Comparison of ENCODE assay signal across 1 cellular context in genomic region chr17:58517928-58518609, GRCh38.
A peak's percentile ranks its signal among the peaks of the same experiment; 100 is the strongest.
TF ChIP-seq lines count a peak whose summit lies in the region.

No MANE protein-coding gene starts in this region.

TF ChIP-seq in HepG2, 621 proteins besides CTCF, POLR2A, EP300 and RAD21 (continued from another document and continues in another):
- 0 out of 2 replicates have a peak, but pooled peaks have one; percentile 50 for TF ChIP-seq PITX1 (CRISPR knock-in tag; IDR thresholded peaks at IDR 0.05)
- TF ChIP-seq CREBL2 (CRISPR knock-in tag; IDR thresholded peaks at IDR 0.05; ENCODE audit: borderline replicate concordance): no peak; the same call in 1 of the 2 replicates
- TF ChIP-seq ZNF576 (CRISPR knock-in tag; IDR thresholded peaks at IDR 0.05): no peak
- TF ChIP-seq ZNF816 (CRISPR knock-in tag; IDR thresholded peaks at IDR 0.05; ENCODE audit: borderline replicate concordance): no peak; the same call in 1 of the 2 replicates
- no peak for TF ChIP-seq NAIF1 (CRISPR knock-in tag; IDR thresholded peaks at IDR 0.05; ENCODE audit: borderline replicate concordance)
- no peak for TF ChIP-seq KDM6A (CRISPR knock-in tag; IDR thresholded peaks at IDR 0.05; ENCODE audit: low read depth)
- TF ChIP-seq ZNF740 (CRISPR knock-in tag; IDR thresholded peaks at IDR 0.05): no peak
- no peak for TF ChIP-seq SATB2 (CRISPR knock-in tag; IDR thresholded peaks at IDR 0.05)
- TF ChIP-seq TGIF2 (CRISPR knock-in tag; IDR thresholded peaks at IDR 0.05): no peak; the same call in 1 of the 2 replicates
- no peak for TF ChIP-seq SMAD1 (CRISPR knock-in tag; IDR thresholded peaks at IDR 0.05; ENCODE audit: borderline replicate concordance, low read depth)
- TF ChIP-seq ZNF619 (CRISPR knock-in tag; IDR thresholded peaks at IDR 0.05): no peak; the same call in 1 of the 2 replicates
- TF ChIP-seq TRIM24 (CRISPR knock-in tag; IDR thresholded peaks at IDR 0.05): no peak
- TF ChIP-seq RFXAP (CRISPR knock-in tag; IDR thresholded peaks at IDR 0.05; ENCODE audit: borderline replicate concordance): peak; percentile 95
- TF ChIP-seq TFAP4 (IDR thresholded peaks at IDR 0.05; ENCODE audit: borderline replicate concordance, low read depth): peak; percentile 6; the same call in 1 of the 2 replicates
- TF ChIP-seq ZNF616 (CRISPR knock-in tag; IDR thresholded peaks at IDR 0.05; ENCODE audit: low read depth): peak; percentile 43; the same call in 1 of the 2 replicates
- TF ChIP-seq SAP130 (CRISPR knock-in tag; IDR thresholded peaks at IDR 0.05; ENCODE audit: low read depth): peak; percentile 92
- TF ChIP-seq SETDB1 (CRISPR knock-in tag; IDR thresholded peaks at IDR 0.05; ENCODE audit: borderline replicate concordance): no peak
- TF ChIP-seq HDAC2 (CRISPR knock-in tag; IDR thresholded peaks at IDR 0.05): no peak
- TF ChIP-seq AKAP8 (CRISPR knock-in tag; IDR thresholded peaks at IDR 0.05): 0 out of 2 replicates have a peak, but pooled peaks have one; percentile 4
- TF ChIP-seq BCLAF1 (IDR thresholded peaks at IDR 0.05): no peak
- peak in 1 of 2 experiments; percentile 60; a peak in 1 of 4 replicates for TF ChIP-seq KLF16 (CRISPR knock-in tag; IDR thresholded peaks at IDR 0.05)
- peak; percentile 89 for TF ChIP-seq ZNF281 (CRISPR knock-in tag; IDR thresholded peaks at IDR 0.05; ENCODE audit: borderline replicate concordance)
- TF ChIP-seq MXD4 (CRISPR knock-in tag; IDR thresholded peaks at IDR 0.05): peak; percentile 23
- 0 out of 2 replicates have a peak, but pooled peaks have one; percentile 80 for TF ChIP-seq ZNF276 (CRISPR knock-in tag; IDR thresholded peaks at IDR 0.05; ENCODE audit: low read depth)
- 0 out of 2 replicates have a peak, but pooled peaks have one; percentile 27 for TF ChIP-seq ESRRA (CRISPR knock-in tag; IDR thresholded peaks at IDR 0.05; ENCODE audit: low read depth)
- no peak for TF ChIP-seq KAT7 (CRISPR knock-in tag; IDR thresholded peaks at IDR 0.05; ENCODE audit: borderline replicate concordance)
- no peak for TF ChIP-seq ZNF484 (CRISPR knock-in tag; IDR thresholded peaks at IDR 0.05; ENCODE audit: borderline replicate concordance, low read depth)
- no peak for TF ChIP-seq TAF15 (IDR thresholded peaks at IDR 0.05; ENCODE audit: low read depth, low read length, poor library complexity, severe bottlenecking)
- TF ChIP-seq ZNF784 (CRISPR knock-in tag; IDR thresholded peaks at IDR 0.05; ENCODE audit: borderline replicate concordance): no peak
- TF ChIP-seq ZNF670 (CRISPR knock-in tag; IDR thresholded peaks at IDR 0.05; ENCODE audit: borderline replicate concordance): 0 out of 2 replicates have a peak, but pooled peaks have one; percentile 64
- no peak for TF ChIP-seq ZNF841 (CRISPR knock-in tag; IDR thresholded peaks at IDR 0.05; ENCODE audit: borderline replicate concordance)
- peak; percentile 10; the same call in 1 of the 2 replicates for TF ChIP-seq IRF2 (CRISPR knock-in tag; IDR thresholded peaks at IDR 0.05)
- no peak for TF ChIP-seq HNRNPK (IDR thresholded peaks at IDR 0.05; ENCODE audit: low read depth, low read length, poor library complexity, severe bottlenecking)
- TF ChIP-seq THYN1 (CRISPR knock-in tag; IDR thresholded peaks at IDR 0.05; ENCODE audit: borderline replicate concordance, low read depth): 0 out of 2 replicates have a peak, but pooled peaks have one; percentile 1
- TF ChIP-seq ZNF878 (CRISPR knock-in tag; IDR thresholded peaks at IDR 0.05): no peak
- TF ChIP-seq KAT8 (CRISPR knock-in tag; IDR thresholded peaks at IDR 0.05): peak; percentile 96
- TF ChIP-seq FOXP1 (IDR thresholded peaks at IDR 0.05): no peak
- TF ChIP-seq FOXP1 (CRISPR knock-in tag; IDR thresholded peaks at IDR 0.05): no peak
- no peak for TF ChIP-seq ZNF709 (CRISPR knock-in tag; IDR thresholded peaks at IDR 0.05)
- TF ChIP-seq NR3C1 (CRISPR knock-in tag; IDR thresholded peaks at IDR 0.05): no peak
- no peak for TF ChIP-seq ZNF550 (CRISPR knock-in tag; IDR thresholded peaks at IDR 0.05; ENCODE audit: borderline replicate concordance)
- no peak; the same call in 1 of the 2 replicates for TF ChIP-seq GATAD2A (CRISPR knock-in tag; IDR thresholded peaks at IDR 0.05)
- no peak for TF ChIP-seq ZNF329 (CRISPR knock-in tag; IDR thresholded peaks at IDR 0.05; ENCODE audit: low read depth)
- TF ChIP-seq ZNF207 (IDR thresholded peaks at IDR 0.05; ENCODE audit: borderline replicate concordance): no peak
- TF ChIP-seq RXRA (CRISPR knock-in tag; IDR thresholded peaks at IDR 0.05): 0 out of 2 replicates have a peak, but pooled peaks have one; percentile 13
- TF ChIP-seq ZBTB14 (CRISPR knock-in tag; IDR thresholded peaks at IDR 0.05): 0 out of 2 replicates have a peak, but pooled peaks have one; percentile 4
- TF ChIP-seq CCDC6 (CRISPR knock-in tag; IDR thresholded peaks at IDR 0.05): no peak; the same call in 1 of the 2 replicates
- no peak for TF ChIP-seq SMARCE1 (IDR thresholded peaks at IDR 0.05; ENCODE audit: borderline replicate concordance)
- no peak for TF ChIP-seq POLR2AphosphoS2 (IDR thresholded peaks at IDR 0.05; ENCODE audit: low read depth, low read length)
- no peak for TF ChIP-seq NFE2L2 (IDR thresholded peaks at IDR 0.05; ENCODE audit: low read length)
- TF ChIP-seq NCOR1 (IDR thresholded peaks at IDR 0.05; ENCODE audit: borderline replicate concordance, low read length): peak; percentile 36; the same call in 1 of the 2 replicates
- no peak for TF ChIP-seq ZNF142 (CRISPR knock-in tag; IDR thresholded peaks at IDR 0.05)
